In the genomic region with DNA sequence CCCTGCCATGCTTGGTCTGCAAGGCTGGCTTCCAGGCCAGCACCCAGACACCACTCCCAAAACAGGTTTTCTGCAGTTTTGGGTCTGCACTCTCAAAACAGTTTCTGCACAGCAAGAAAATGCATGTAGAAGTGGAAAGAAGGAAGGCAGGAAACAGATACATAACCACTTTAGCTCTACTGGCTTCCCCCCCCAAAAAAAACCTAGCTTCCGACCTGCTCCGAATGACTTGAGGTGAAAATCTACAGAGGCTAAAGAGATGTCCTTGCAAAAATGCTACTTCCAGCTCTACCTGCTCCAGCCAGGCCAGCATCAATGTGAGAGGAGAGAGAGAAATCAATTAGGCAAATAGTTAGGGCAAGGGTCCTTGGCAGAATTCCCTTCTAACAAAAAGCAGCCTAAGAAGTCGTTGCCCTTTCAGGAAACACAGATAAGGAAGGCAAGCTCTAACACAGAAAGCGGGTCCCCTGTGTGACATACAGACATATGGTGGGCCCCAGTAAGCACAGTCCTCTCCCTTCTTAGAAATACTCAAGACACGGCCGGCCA, we compare ENCODE assay signal across 19 cellular contexts. TPM values are rescaled to one million over a fixed set of nuclear protein-coding genes. Genes with fewer than 3 reads are reported as not detected.
DNase-seq lines count a peak whose midpoint lies in the region; ATAC-seq and TF ChIP-seq lines count a peak whose summit lies in the region.
"Had no signal": no experiment of that assay in that cellular context is flagged by ENCODE, and none has a peak within 500 bp of the region (broad histone marks: within the 10 kb centered on the region; RNA-seq: fewer than 3 reads in every experiment).

No MANE protein-coding gene starts in this region.

- H3K27me3 ChIP-seq in adipocyte (replicated peaks; ENCODE audit: control insufficient read depth, insufficient read depth, low read length) (no peaks in the 10 kb centered on the region), brain microvascular endothelial cell (replicated peaks) (no peaks in the 10 kb centered on the region)
- H3K27me3 ChIP-seq: ascending aorta, testis had no signal

- H3K4me1 ChIP-seq in adipocyte (ENCODE audit: control insufficient read depth, insufficient read depth, low read length), result peaks cover 66% of the 10 kb centered on the region

- peaks cover 9% of the 10 kb centered on the region for H3K36me3 ChIP-seq in adipocyte (ENCODE audit: control insufficient read depth, insufficient read depth, low read length, severe bottlenecking)
- peaks cover 2% of the 10 kb centered on the region for H3K36me3 ChIP-seq in brain microvascular endothelial cell (replicated peaks)
- H3K36me3 ChIP-seq: prostate gland had no signal

- H3K27me3 Mint-ChIP-seq in activated CD4-positive, alpha-beta T cell treated with anti-CD3 and anti-CD28 coated beads, Interleukin-2, amount 10 ng/mL, durations not matched to agents 24 days and 14 days, result no peaks in the 10 kb centered on the region
- H3K27me3 Mint-ChIP-seq in T-cell, result no peaks in the 10 kb centered on the region
- H3K27me3 Mint-ChIP-seq: memory B cell had no signal

- no peaks in the 10 kb centered on the region for H3K9me3 Mint-ChIP-seq in activated CD4-positive, alpha-beta T cell treated with anti-CD3 and anti-CD28 coated beads, Interleukin-2, amount 10 ng/mL, durations not matched to agents 24 days and 14 days
- H3K9me3 Mint-ChIP-seq in T-cell, result no peaks in the 10 kb centered on the region
- H3K9me3 Mint-ChIP-seq: memory B cell had no signal

- H3K4me3 ChIP-seq in adipocyte (ENCODE audit: low read length) (no peak overlapping the region), brain microvascular endothelial cell (ENCODE audit: low read depth, low read length) (no peak overlapping the region)
- H3K4me3 ChIP-seq: ascending aorta, prostate gland, testis had no signal

- peak overlapping the region; percentile 5 for H3K9ac ChIP-seq in adipocyte (ENCODE audit: low read length)

- peak overlapping the region; percentile 93 for H3K4me3 Mint-ChIP-seq in activated CD4-positive, alpha-beta T cell treated with anti-CD3 and anti-CD28 coated beads, Interleukin-2, amount 10 ng/mL, durations not matched to agents 24 days and 14 days
- peak overlapping the region; percentile 58 to 85 (median 70) for H3K4me3 Mint-ChIP-seq in T-cell
- H3K4me3 Mint-ChIP-seq: memory B cell had no signal

- POLR2A ChIA-PET in T-cell (lab: Charles Lee), result no interaction called here

- peaks cover 45% of the 10 kb centered on the region for H3K36me3 Mint-ChIP-seq in activated CD4-positive, alpha-beta T cell treated with anti-CD3 and anti-CD28 coated beads, Interleukin-2, amount 10 ng/mL, durations not matched to agents 24 days and 14 days (ENCODE audit: low read depth)
- H3K36me3 Mint-ChIP-seq in T-cell, result peaks cover 11% of the 10 kb centered on the region

- TF ChIP-seq CTCF in brain microvascular endothelial cell (IDR thresholded peaks at IDR 0.05; ENCODE audit: low read depth, low read length, missing control alignments), result no peak

- CTCF ChIA-PET in T-cell (lab: Charles Lee), result interaction anchor here (0.6 to 3.8 kb wide), 10 partner anchors 9 to 159 kb away, joined by 3 to 15 read pairs (median 5); partner anchors contain the start of gene POP4 (in 1 of the 2)

- H3K27ac ChIP-seq in brain microvascular endothelial cell, result no peak overlapping the region
- H3K27ac ChIP-seq: ascending aorta, prostate gland, testis had no signal

- no peaks in the 10 kb centered on the region for H3K9me3 ChIP-seq in adipocyte (ENCODE audit: control insufficient read depth, low read length)
- H3K9me3 ChIP-seq: ascending aorta, prostate gland, testis had no signal

- ATAC-seq in T-cell (replicated peaks in 1 of 4) (no peak), HG02885 (IDR thresholded peaks at IDR 0.05; ENCODE audit: poor library complexity, unreplicated experiment) (no peak)

- intact Hi-C loops in activated CD4-positive, alpha-beta T cell treated with anti-CD3 and anti-CD28 coated beads, Interleukin-2, amount 10 ng/mL, durations not matched to agents 24 days and 14 days (cut with micrococcal nuclease), result no loop called here
- intact Hi-C loops in posterior vena cava (cut with DNase I), result loop anchor here in 1 of 2 donors (5.0 kb wide), 1 partner anchor 44 kb away; the partner anchor contains the start of gene PLEKHF1

- H3K4me1 Mint-ChIP-seq in activated CD4-positive, alpha-beta T cell treated with anti-CD3 and anti-CD28 coated beads, Interleukin-2, amount 10 ng/mL, durations not matched to agents 24 days and 14 days, result peaks cover 76% of the 10 kb centered on the region
- peaks cover 76 to 79% (median 78%) of the 10 kb centered on the region in 3 donors for H3K4me1 Mint-ChIP-seq in T-cell

- in situ Hi-C loops in brain microvascular endothelial cell (cut with HindIII; ENCODE audit: low pct_ligation_motif_present, low sequenced_read_pairs), result no loop called here

- H3K27ac Mint-ChIP-seq in activated CD4-positive, alpha-beta T cell treated with anti-CD3 and anti-CD28 coated beads, Interleukin-2, amount 10 ng/mL, durations not matched to agents 24 days and 14 days, result peak overlapping the region; percentile 78
- peak overlapping the region; percentile 91 to 97 for H3K27ac Mint-ChIP-seq in T-cell

- DNase-seq in activated CD4-positive, alpha-beta T cell treated with anti-CD3 and anti-CD28 coated beads, Interleukin-2, amount 10 ng/mL, durations not matched to agents 24 days and 14 days, result peak; percentile 73
- DNase-seq in activated CD4-positive, alpha-beta T cell treated with anti-CD3 and anti-CD28 coated beads for 48 hours, result no peak
- DNase-seq in T-cell (peak in 6 of 34 experiments; percentile 17 to 33 (median 28)), adipocyte (ENCODE audit: low read depth) (no peak), posterior vena cava (ENCODE audit: low spot score) (peak; percentile 16), brain microvascular endothelial cell (no peak), DMS53 (lab: John Stamatoyannopoulos, UW) (no peak)
- DNase-seq: 8988T; hippocampal formation; Kasumi-1; NCI-H1105 treated with DMSO at 0.1 percent for 48 hours; small intestine; stimulated activated CD4-positive, alpha-beta T cell treated with anti-CD3 and anti-CD28 coated beads, Interleukin-4, amount 100 ng/mL, for 1 hour; T-helper 9 cell; testis had no signal

RNA-seq across cellular contexts. Expression of gene C19orf12, which starts 3.4 kb away (rescaled TPM):
- 41.4 and 41.6 TPM in 2 replicates for total RNA-seq in activated CD4-positive, alpha-beta T cell treated with anti-CD3 and anti-CD28 coated beads, Interleukin-2, amount 10 ng/mL, durations not matched to agents 24 days and 14 days
- 10 to 100 TPM; 25.1 to 38.7 (median 34.2) TPM for total RNA-seq in T-cell
- total RNA-seq in posterior vena cava, result 10 to 100 TPM; 26.7 to 29.8 TPM

RNA-seq across cellular contexts. Expression of gene PLEKHF1, which starts 46.4 kb away (rescaled TPM):
- total RNA-seq in activated CD4-positive, alpha-beta T cell treated with anti-CD3 and anti-CD28 coated beads, Interleukin-2, amount 10 ng/mL, durations not matched to agents 24 days and 14 days, result 24.0 and 26.7 TPM in 2 replicates
- total RNA-seq in T-cell (10 to 100 TPM; 13.2 to 42.6 (median 34.5) TPM), posterior vena cava (10 to 100 TPM; 20.7 to 21.0 TPM)

Comparison
In these comparisons a context has a peak if more than half of its experiments do, and no peak if none do; other contexts are left out.
1. DNase-seq: peak in activated CD4-positive, alpha-beta T cell treated with anti-CD3 and anti-CD28 coated beads, Interleukin-2, amount 10 ng/mL, durations not matched to agents 24 days and 14 days (single experiment) and posterior vena cava (single experiment); none in activated CD4-positive, alpha-beta T cell treated with anti-CD3 and anti-CD28 coated beads for 48 hours (single experiment), adipocyte (single experiment), brain microvascular endothelial cell (single experiment) and DMS53 (single experiment).